ENCODE assay signal across 9 cellular contexts in genomic region chr17:75619506-75620431, GRCh38. TPM values are rescaled to one million over a fixed set of nuclear protein-coding genes. Genes with fewer than 3 reads are reported as not detected.
A peak's percentile ranks its signal among the peaks of the same experiment; 100 is the strongest.
DNase-seq lines count a peak whose midpoint lies in the region; ATAC-seq, FAIRE-seq and TF ChIP-seq lines count a peak whose summit lies in the region.
"Had no signal": no experiment of that assay in that cellular context is flagged by ENCODE, and none has a peak within 500 bp of the region (broad histone marks: within the 10 kb centered on the region; RNA-seq: fewer than 3 reads in every experiment).

No MANE protein-coding gene starts in this region.

- peak; percentile 42 for ATAC-seq in foreskin keratinocyte
- ATAC-seq in HG02798 (IDR thresholded peaks at IDR 0.05; ENCODE audit: poor library complexity, unreplicated experiment): no peak
- no peak for ATAC-seq in HG02885 (IDR thresholded peaks at IDR 0.05; ENCODE audit: poor library complexity, unreplicated experiment)
- ATAC-seq in GM18505 (IDR thresholded peaks at IDR 0.05; ENCODE audit: unreplicated experiment): no peak
- ATAC-seq in GM19452 (IDR thresholded peaks at IDR 0.05; ENCODE audit: unreplicated experiment): no peak

- H3K36me3 ChIP-seq in H7 (replicated peaks; ENCODE audit: control insufficient read depth, insufficient read depth, low read length): no peaks in the 10 kb centered on the region

- no peak for TF ChIP-seq POLR2A in GM18505 (IDR thresholded peaks at IDR 0.05; ENCODE audit: borderline replicate concordance, extremely low read depth, insufficient read depth, insufficient read length)

- peak; percentile 78 for DNase-seq in D721Med (ENCODE audit: insufficient read length, low spot score)
- peak; percentile 95 for DNase-seq in H7
- DNase-seq in SK-MEL-5 (ENCODE audit: low read depth, low spot score): peak; percentile 65
- DNase-seq in foreskin keratinocyte: no peak

- H3K27ac ChIP-seq in foreskin keratinocyte: no peak overlapping the region

- TF ChIP-seq CTCF in D721Med (IDR thresholded peaks at IDR 0.05; ENCODE audit: insufficient read depth, missing control alignments) (peak; percentile 41), foreskin keratinocyte (conservative IDR thresholded peaks at IDR 0.05) (peak; percentile 68)

- no peaks in the 10 kb centered on the region for H3K4me1 ChIP-seq in foreskin keratinocyte

- H3K27me3 ChIP-seq in H7 (ENCODE audit: control insufficient read depth, insufficient read depth, low read length): no peaks in the 10 kb centered on the region
- H3K27me3 ChIP-seq in foreskin keratinocyte: peaks cover 5% of the 10 kb centered on the region

- in situ Hi-C loops in SK-MEL-5 (cut with HindIII; ENCODE audit: low pct_unique_long_range_greater_than_20kb, low sequenced_read_pairs): no loop called here

- H3K4me3 ChIP-seq in H7 (ENCODE audit: insufficient read depth, low read depth, low read length): no peak overlapping the region
- H3K4me3 ChIP-seq: lung had no signal

- FAIRE-seq in D721Med (lab: Jason Lieb, UNC): no peak

RNA-seq across cellular contexts. Expression of gene SMIM5, which starts 13.5 kb away (rescaled TPM):
- total RNA-seq in H7 (2014; rRNA removed; shearing (Covaris generic)): 0.11 TPM in 1 of 2 replicates, not detected in the other
- total RNA-seq in SK-MEL-5 (2014; rRNA removed; shearing (Covaris generic)): not detected in 2 replicates
- polyA plus RNA-seq in SK-MEL-5 (2015; cell fraction: cytosol; rRNA removed): not detected in 2 replicates
- not detected in 2 replicates for polyA plus RNA-seq in SK-MEL-5 (2015; cell fraction: nucleus; rRNA removed)
- total RNA-seq in foreskin keratinocyte: not detected in 2 replicates
- polyA plus RNA-seq in foreskin keratinocyte: 0.06 TPM in 1 of 2 replicates, not detected in the other

RNA-seq across cellular contexts. Expression of gene MYO15B, which starts 32.2 kb away (rescaled TPM):
- 9.9 and 14.6 TPM in 2 replicates for total RNA-seq in H7 (2014; rRNA removed; shearing (Covaris generic))
- 1.6 and 2.6 TPM in 2 replicates for total RNA-seq in SK-MEL-5 (2014; rRNA removed; shearing (Covaris generic))
- polyA plus RNA-seq in SK-MEL-5 (2015; cell fraction: cytosol; rRNA removed): 0.58 and 5.7 TPM in 2 replicates
- polyA plus RNA-seq in SK-MEL-5 (2015; cell fraction: nucleus; rRNA removed): 31.8 and 32.4 TPM in 2 replicates
- total RNA-seq in foreskin keratinocyte: 0.67 and 0.75 TPM in 2 replicates
- 0.23 and 1.00 TPM in 2 replicates for polyA plus RNA-seq in foreskin keratinocyte

RNA-seq across cellular contexts. Expression of gene RECQL5, which starts 47.2 kb away (rescaled TPM):
- 36.3 and 40.0 TPM in 2 replicates for total RNA-seq in H7 (2014; rRNA removed; shearing (Covaris generic))
- total RNA-seq in SK-MEL-5 (2014; rRNA removed; shearing (Covaris generic)): 27.7 and 32.9 TPM in 2 replicates
- 40.9 and 53.2 TPM in 2 replicates for polyA plus RNA-seq in SK-MEL-5 (2015; cell fraction: cytosol; rRNA removed)
- 374 and 389 TPM in 2 replicates for polyA plus RNA-seq in SK-MEL-5 (2015; cell fraction: nucleus; rRNA removed)
- total RNA-seq in foreskin keratinocyte: 26.3 and 27.4 TPM in 2 replicates
- 19.5 and 20.5 TPM in 2 replicates for polyA plus RNA-seq in foreskin keratinocyte

RNA-seq across cellular contexts. Expression of gene SAP30BP, which starts 47.4 kb away (rescaled TPM):
- 52.9 and 61.3 TPM in 2 replicates for total RNA-seq in H7 (2014; rRNA removed; shearing (Covaris generic))
- 70.4 and 85.1 TPM in 2 replicates for total RNA-seq in SK-MEL-5 (2014; rRNA removed; shearing (Covaris generic))
- polyA plus RNA-seq in SK-MEL-5 (2015; cell fraction: cytosol; rRNA removed): 49.2 and 53.8 TPM in 2 replicates
- polyA plus RNA-seq in SK-MEL-5 (2015; cell fraction: nucleus; rRNA removed): 335 and 345 TPM in 2 replicates
- total RNA-seq in foreskin keratinocyte: 95.0 and 96.3 TPM in 2 replicates
- 113 and 118 TPM in 2 replicates for polyA plus RNA-seq in foreskin keratinocyte

Comparison
In these comparisons a context has a peak if more than half of its experiments do, and no peak if none do; other contexts are left out.
1. DNase-seq: peak in D721Med (single experiment), H7 (single experiment) and SK-MEL-5 (single experiment); none in foreskin keratinocyte (0 of 2).